Comparison of ENCODE assay signal across 1 cellular context in the genomic region with DNA sequence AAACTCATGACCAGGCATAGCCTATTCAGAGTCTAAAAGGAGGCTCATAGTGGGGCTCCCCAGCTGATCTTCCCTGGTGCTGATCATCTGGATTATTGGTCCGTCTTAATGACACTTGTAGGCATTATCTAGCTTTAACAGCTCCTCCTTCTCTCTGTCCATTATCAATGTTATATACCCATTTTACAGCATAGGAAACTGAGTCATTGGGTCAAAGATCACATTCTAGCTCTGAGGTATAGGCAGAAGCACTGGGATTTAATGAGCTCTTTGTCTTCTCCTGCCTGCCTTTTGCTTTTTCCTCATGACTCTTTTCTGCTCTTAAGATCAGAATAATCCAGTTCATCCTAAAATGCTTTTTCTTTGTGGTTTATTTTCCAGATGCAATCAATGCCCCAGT.
TF ChIP-seq lines count a peak whose summit lies in the region.

No MANE protein-coding gene starts in this region.

TF ChIP-seq in A549, 52 proteins besides CTCF, POLR2A, EP300 and RAD21 (continued from another document):
- TF ChIP-seq, protein P1, sequence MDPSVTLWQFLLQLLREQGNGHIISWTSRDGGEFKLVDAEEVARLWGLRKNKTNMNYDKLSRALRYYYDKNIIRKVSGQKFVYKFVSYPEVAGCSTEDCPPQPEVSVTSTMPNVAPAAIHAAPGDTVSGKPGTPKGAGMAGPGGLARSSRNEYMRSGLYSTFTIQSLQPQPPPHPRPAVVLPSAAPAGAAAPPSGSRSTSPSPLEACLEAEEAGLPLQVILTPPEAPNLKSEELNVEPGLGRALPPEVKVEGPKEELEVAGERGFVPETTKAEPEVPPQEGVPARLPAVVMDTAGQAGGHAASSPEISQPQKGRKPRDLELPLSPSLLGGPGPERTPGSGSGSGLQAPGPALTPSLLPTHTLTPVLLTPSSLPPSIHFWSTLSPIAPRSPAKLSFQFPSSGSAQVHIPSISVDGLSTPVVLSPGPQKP (IDR thresholded peaks at IDR 0.05; ENCODE audit: low read depth, low read length), result no peak
- no peak for TF ChIP-seq POLR2AphosphoS2 (conservative IDR thresholded peaks at IDR 0.05; ENCODE audit: low read length)
